Comparison of ENCODE assay signal across 8 cellular contexts in the genomic region with DNA sequence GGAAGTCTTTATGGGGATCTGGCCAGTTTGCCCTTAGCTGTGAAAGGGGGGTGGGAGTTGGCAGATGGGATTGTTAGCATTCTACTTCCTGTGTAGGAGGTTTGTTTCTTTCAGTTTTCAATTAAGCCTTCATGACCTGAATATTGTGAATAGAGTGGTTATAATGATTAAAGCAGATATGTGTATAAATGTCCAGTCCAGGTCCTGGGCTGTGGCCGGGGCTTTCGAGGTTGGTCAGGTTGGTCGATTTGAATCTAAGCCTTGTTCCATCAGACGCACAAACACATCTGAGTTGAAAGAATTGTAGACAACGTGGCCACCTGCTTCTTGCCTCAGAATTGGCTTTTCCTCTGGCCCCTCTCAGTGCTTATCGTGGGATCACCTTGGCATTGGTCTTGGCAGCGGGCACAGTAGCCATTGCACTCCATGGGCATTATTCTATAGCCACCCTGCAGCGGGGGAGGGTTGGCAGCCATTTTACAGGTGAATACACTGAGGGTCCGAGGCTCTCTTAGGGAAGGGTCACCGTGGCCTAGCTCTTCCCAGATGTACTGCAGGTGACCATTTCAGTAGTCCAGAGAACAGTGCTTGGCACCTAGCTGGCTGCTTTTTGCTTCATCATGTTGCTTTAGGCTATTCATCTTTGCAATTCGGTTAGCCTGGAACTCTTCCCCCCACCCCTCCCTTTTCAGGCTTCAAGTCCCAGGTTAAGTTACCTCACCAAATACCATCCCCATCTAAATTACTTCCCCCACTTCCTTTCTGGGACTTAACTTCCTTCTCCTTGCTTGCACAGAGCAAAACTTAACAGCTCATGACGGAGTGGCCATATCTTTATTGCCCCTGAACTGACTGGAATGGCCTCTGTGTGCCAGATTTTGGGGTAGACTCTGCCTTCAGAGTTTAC. TPM values are rescaled to one million over a fixed set of nuclear protein-coding genes. Genes with fewer than 3 reads are reported as not detected.
DNase-seq lines count a peak whose midpoint lies in the region; ATAC-seq and TF ChIP-seq lines count a peak whose summit lies in the region.

No MANE protein-coding gene starts in this region.

- ATAC-seq in HG03139 (IDR thresholded peaks at IDR 0.05; ENCODE audit: unreplicated experiment), result no peak

- H3K36me3 Mint-ChIP-seq in CD14-positive monocyte, result peaks cover 25 to 31% of the 10 kb centered on the region in 2 donors

- peaks cover 0 to 5% (median 0%) of the 10 kb centered on the region in 7 donors for H3K9me3 Mint-ChIP-seq in CD14-positive monocyte

- H3K4me1 ChIP-seq in GM23248 (ENCODE audit: insufficient read depth) (peaks cover 19% of the 10 kb centered on the region), esophagus (ENCODE audit: control insufficient read depth in 2 of 2, insufficient read depth in 2 of 2, low read length in 1 of 2) (peaks cover 12 to 14% of the 10 kb centered on the region in 2 donors), trophoblast cell (ENCODE audit: control insufficient read depth in 1 of 2, insufficient read depth in 2 of 2, low read length in 2 of 2) (peaks cover 4% of the 10 kb centered on the region in 2 experiments)

- H3K9me3 ChIP-seq in GM23248 (ENCODE audit: low read depth) (no peaks in the 10 kb centered on the region), SK-N-MC (ENCODE audit: low read depth, low read length) (no peaks in the 10 kb centered on the region), esophagus (ENCODE audit: control insufficient read depth in 2 of 2, insufficient read depth in 1 of 2, low read depth in 1 of 2, low read length in 1 of 2) (no peaks in the 10 kb centered on the region), trophoblast cell (ENCODE audit: insufficient read depth, low read depth, low read length) (peaks cover 2% of the 10 kb centered on the region)

- intact Hi-C loops in CD14-positive monocyte (cut with micrococcal nuclease), result loop anchor here in 1 of 2 donors (2.0 kb wide), 1 partner anchor 22 kb away; a partner anchor contains a TSS

- H3K27ac ChIP-seq in GM23248 (peak overlapping the region; percentile 68), SK-N-MC (peak overlapping the region; percentile 32; the same call in 1 of the 2 replicates), esophagus (ENCODE audit: low read depth in 2 of 2, low read length in 1 of 2) (peak overlapping the region; percentile 36 to 81), trophoblast cell (ENCODE audit: low read depth, low read length) (peak overlapping the region; percentile 42)

- H3K9me2 ChIP-seq in GM23248 (ENCODE audit: insufficient read depth), result no peaks in the 10 kb centered on the region

- peaks cover 61% of the 10 kb centered on the region for H3K79me2 ChIP-seq in GM23248 (ENCODE audit: insufficient read depth)
- peaks cover 11% of the 10 kb centered on the region for H3K79me2 ChIP-seq in trophoblast cell (ENCODE audit: control insufficient read depth, insufficient read depth, low read length, poor library complexity)

- H3K4me2 ChIP-seq in GM23248 (ENCODE audit: unreplicated experiment) (peak overlapping the region; percentile 83), trophoblast cell (ENCODE audit: low read length) (peak overlapping the region; percentile 79)

- H4K8ac ChIP-seq in trophoblast cell (ENCODE audit: low read depth, low read length), result no peak overlapping the region

- no peak overlapping the region for H2BK12ac ChIP-seq in trophoblast cell (ENCODE audit: low read length)

- peaks cover 6% of the 10 kb centered on the region for H3K79me1 ChIP-seq in trophoblast cell (ENCODE audit: low read length)

- H3K9ac ChIP-seq in GM23248 (peak overlapping the region; percentile 93), SK-N-MC (ENCODE audit: insufficient read length) (peak overlapping the region; percentile 94), trophoblast cell (ENCODE audit: low read length) (peak overlapping the region; percentile 92)

- H2AK5ac ChIP-seq in trophoblast cell (ENCODE audit: low read length), result no peak overlapping the region

- no peak overlapping the region for H2BK5ac ChIP-seq in trophoblast cell (ENCODE audit: low read depth, low read length, poor library complexity)

- H3K23ac ChIP-seq in trophoblast cell (ENCODE audit: low read length), result no peak overlapping the region

- H3K4me1 Mint-ChIP-seq in CD14-positive monocyte, result peaks cover 51% of the 10 kb centered on the region

- H3K27me3 Mint-ChIP-seq in CD14-positive monocyte (ENCODE audit: low read depth in 3 of 3), result peaks cover 0 to 2% (median 0%) of the 10 kb centered on the region in 3 donors

- H3K4me3 Mint-ChIP-seq in CD14-positive monocyte, result peak overlapping the region; percentile 94 to 98

- peaks cover 5% of the 10 kb centered on the region; the same call in 1 of the 2 replicates for H3F3A ChIP-seq in GM23248 (ENCODE audit: insufficient read depth)

- peak overlapping the region; percentile 89 for H3K4me3 ChIP-seq in GM23248
- H3K4me3 ChIP-seq in SK-N-MC, result peak overlapping the region; percentile 82
- peak overlapping the region; percentile 85 to 94 for H3K4me3 ChIP-seq in esophagus (ENCODE audit: low read depth in 1 of 2, low read length in 2 of 2)
- H3K4me3 ChIP-seq in trophoblast cell (ENCODE audit: low read depth, low read length), result peak overlapping the region; percentile 98

- no peak overlapping the region for H3K14ac ChIP-seq in trophoblast cell (ENCODE audit: low read length)

- peak overlapping the region; percentile 97 for H3K4ac ChIP-seq in trophoblast cell (ENCODE audit: low read depth, low read length)

- H3K27ac Mint-ChIP-seq in CD14-positive monocyte, result peak overlapping the region; percentile 95 to 98 (median 97)

- 0 out of 2 replicates have a peak, but pooled peaks cover 4% of the 10 kb centered on the region for H4K20me1 ChIP-seq in GM23248 (ENCODE audit: insufficient read depth)

- no peak overlapping the region for H4K12ac ChIP-seq in trophoblast cell (ENCODE audit: low read depth, low read length)

- H2BK120ac ChIP-seq in trophoblast cell (ENCODE audit: insufficient read depth, low read length, poor library complexity), result no peak overlapping the region

- no peak for TF ChIP-seq CTCF in CD14-positive monocyte (IDR thresholded peaks at IDR 0.05)

- H4K91ac ChIP-seq in trophoblast cell (ENCODE audit: low read depth, low read length), result peak overlapping the region; percentile 86

- H3K18ac ChIP-seq in trophoblast cell (ENCODE audit: low read length), result peak overlapping the region; percentile 42

- no peak for DNase-seq in CD14-positive monocyte (ENCODE audit: low spot score)
- peak; percentile 22 for DNase-seq in GM23248
- no peak for DNase-seq in SK-N-MC (ENCODE audit: low read depth, low spot score)
- no peak for DNase-seq in trophoblast cell
- DNase-seq in COR-L47 (lab: John Stamatoyannopoulos, UW), result no peak
- no peak for DNase-seq in central memory CD4-positive, alpha-beta T cell

- H3K36me3 ChIP-seq in GM23248 (ENCODE audit: low read depth) (peaks cover 9% of the 10 kb centered on the region; the same call in 1 of the 2 replicates), SK-N-MC (ENCODE audit: insufficient read depth, low read length) (peaks cover 27% of the 10 kb centered on the region), esophagus (ENCODE audit: control insufficient read depth in 2 of 2, insufficient read depth in 2 of 2, low read length in 1 of 2) (peaks cover 0 to 4% of the 10 kb centered on the region in 2 donors), trophoblast cell (ENCODE audit: control insufficient read depth in 1 of 2, insufficient read depth in 2 of 2, low read length in 2 of 2) (peaks cover 11 to 13% of the 10 kb centered on the region in 2 experiments)

- H3K27me3 ChIP-seq in GM23248 (replicated peaks; ENCODE audit: insufficient read depth) (no peaks in the 10 kb centered on the region), esophagus (ENCODE audit: control insufficient read depth in 1 of 2, insufficient read depth in 2 of 2, low read length in 2 of 2) (no peaks in the 10 kb centered on the region), trophoblast cell (ENCODE audit: insufficient read depth, low read length) (no peaks in the 10 kb centered on the region)

- in situ Hi-C loops in GM23248 (cut with MboI), result no loop called here

- H2AFZ ChIP-seq in GM23248 (peak overlapping the region; percentile 82), trophoblast cell (ENCODE audit: insufficient read depth, low read length, poor library complexity) (peak overlapping the region; percentile 8)

- WGBS in GM23248 (ENCODE audit: low coverage in 1 of 2, low lambda C conversion rate in 2 of 2, missing lambda C conversion rate in 2 of 2), 2 experiments, result 4 to 7% methylated on average over 12 of the region's 12 CpGs
- 13 to 14% methylated on average over 12 of the region's 12 CpGs for WGBS in esophagus, 2 donors
- WGBS in trophoblast cell (ENCODE audit: extremely low coverage, insufficient coverage, insufficient read length), result no CpG with 5 or more reads among the region's 12 CpGs

RNA-seq across cellular contexts. Expression of a gene that starts 1.1 kb away (rescaled TPM):
- polyA plus RNA-seq in CD14-positive monocyte (100 to 1,000 TPM; 146 to 164 TPM), GM23248 (2016; fragmentation: Nextera tagmentation; extraction: Ambion mirVana) (70.4 and 72.7 TPM in 2 replicates), esophagus (10 to 100 TPM; 21.0 to 30.3 TPM)
- total RNA-seq in GM23248 (2014; rRNA removed; shearing (Covaris generic)), result 69.6 and 96.0 TPM in 2 replicates
- 56.6 and 56.7 TPM in 2 replicates for polyA plus RNA-seq in trophoblast cell (2013)

RNA-seq across cellular contexts. Expression of a gene that starts 21.9 kb away (rescaled TPM):
- polyA plus RNA-seq in CD14-positive monocyte (1 to 10 TPM; 1.9 to 3.9 TPM), GM23248 (2016; fragmentation: Nextera tagmentation; extraction: Ambion mirVana) (4.2 and 4.6 TPM in 2 replicates), esophagus (1 to 10 TPM; 2.6 to 3.6 TPM)
- total RNA-seq in GM23248 (2014; rRNA removed; shearing (Covaris generic)), result 3.1 and 4.8 TPM in 2 replicates
- polyA plus RNA-seq in trophoblast cell (2013), result 8.8 and 9.0 TPM in 2 replicates

RNA-seq across cellular contexts. Expression of a gene that starts 45.5 kb away (rescaled TPM):
- 1 to 10 TPM; 2.4 to 2.6 TPM for polyA plus RNA-seq in CD14-positive monocyte
- 2.4 and 7.6 TPM in 2 replicates for total RNA-seq in GM23248 (2014; rRNA removed; shearing (Covaris generic))
- 13.4 and 15.7 TPM in 2 replicates for polyA plus RNA-seq in GM23248 (2016; fragmentation: Nextera tagmentation; extraction: Ambion mirVana)
- polyA plus RNA-seq in esophagus, result 1 to 10 TPM in 1 of 2 donors, under 1 TPM in 1; 0.86 to 1.2 TPM
- 74.2 and 76.9 TPM in 2 replicates for polyA plus RNA-seq in trophoblast cell (2013)
